In genomic region chr5:38193015-38193581, GRCh38 we compare ENCODE assay signal across 9 cellular contexts.
DNase-seq lines count a peak whose midpoint lies in the region; ATAC-seq and TF ChIP-seq lines count a peak whose summit lies in the region.
"Had no signal": no experiment of that assay in that cellular context is flagged by ENCODE, and none has a peak within 500 bp of the region (broad histone marks: within the 10 kb centered on the region; RNA-seq: fewer than 3 reads in every experiment).

No MANE protein-coding gene starts in this region.

- no peak overlapping the region for H3K27ac ChIP-seq in CD8-positive, alpha-beta memory T cell (ENCODE audit: low read depth, low read length)
- H3K27ac ChIP-seq in GM23248 (no peak overlapping the region), SU-DHL-6 (ENCODE audit: low read depth, low read length) (no peak overlapping the region), heart right ventricle (no peak overlapping the region)

- no peak overlapping the region for H3K4me3 ChIP-seq in CD8-positive, alpha-beta memory T cell (ENCODE audit: low read length)
- no peak overlapping the region; the same call in 1 of the 2 replicates for H3K4me3 ChIP-seq in GM23248
- no peak overlapping the region for H3K4me3 ChIP-seq in SU-DHL-6 (ENCODE audit: insufficient read depth, low read length, poor library complexity, severe bottlenecking)
- H3K4me3 ChIP-seq in adipocyte (ENCODE audit: low read length) = no peak overlapping the region
- no peak overlapping the region for H3K4me3 ChIP-seq in heart right ventricle

- no peaks in the 10 kb centered on the region for H3K36me3 Mint-ChIP-seq in CD8-positive, alpha-beta memory T cell

- 19 to 20% methylated on average over 13 of the region's 13 CpGs for WGBS in GM23248 (ENCODE audit: low coverage in 1 of 2, low lambda C conversion rate in 2 of 2, missing lambda C conversion rate in 2 of 2), 2 experiments
- WGBS in heart right ventricle, 2 donors = 18 to 20% methylated on average over 13 of the region's 13 CpGs

- peaks cover 18 to 20% of the 10 kb centered on the region in 2 donors for H3K27me3 Mint-ChIP-seq in CD8-positive, alpha-beta memory T cell

- H3K9me2 ChIP-seq in GM23248 (ENCODE audit: insufficient read depth) (no peaks in the 10 kb centered on the region), SU-DHL-6 (replicated peaks; ENCODE audit: insufficient read depth, low read length) (no peaks in the 10 kb centered on the region)

- H2AFZ ChIP-seq in GM23248 (no peak overlapping the region), SU-DHL-6 (ENCODE audit: low read depth, low read length, severe bottlenecking) (no peak overlapping the region)

- H3K9me3 ChIP-seq in CD8-positive, alpha-beta memory T cell (ENCODE audit: low read length) = no peaks in the 10 kb centered on the region
- no peaks in the 10 kb centered on the region for H3K9me3 ChIP-seq in GM23248 (ENCODE audit: low read depth)
- H3K9me3 ChIP-seq in SU-DHL-6 (ENCODE audit: insufficient read depth, low read length) = no peaks in the 10 kb centered on the region
- no peaks in the 10 kb centered on the region for H3K9me3 ChIP-seq in adipocyte (ENCODE audit: control insufficient read depth, low read length)
- H3K9me3 ChIP-seq in heart right ventricle = no peaks in the 10 kb centered on the region

- peaks cover 5 to 6% (median 5%) of the 10 kb centered on the region in 3 donors for H3K4me1 Mint-ChIP-seq in CD8-positive, alpha-beta memory T cell

- no peak overlapping the region for H3K4me3 Mint-ChIP-seq in CD8-positive, alpha-beta memory T cell
- H3K4me3 Mint-ChIP-seq: IgD-negative memory B cell had no signal

- no peak overlapping the region for H3K9ac ChIP-seq in GM23248
- H3K9ac ChIP-seq in SU-DHL-6 (ENCODE audit: low read length) = no peak overlapping the region
- H3K9ac ChIP-seq in adipocyte (ENCODE audit: low read length) = no peak overlapping the region

- peak overlapping the region in 1 of 8 donors; percentile 4 for H3K27ac Mint-ChIP-seq in CD8-positive, alpha-beta memory T cell

- TF ChIP-seq CTCF in SU-DHL-6 (IDR thresholded peaks at IDR 0.05; ENCODE audit: insufficient read depth, low read length, poor library complexity, severe bottlenecking) (peak; percentile 84), heart right ventricle (IDR thresholded peaks at IDR 0.05) (peak; percentile 68 to 88 (median 86))

- CTCF ChIA-PET in CD8-positive, alpha-beta memory T cell (lab: Charles Lee) = interaction anchor here (1.0 to 2.2 kb wide), 5 partner anchors 9 to 780 kb away, joined by 3 to 8 read pairs (median 4); no protein-coding TSS in a partner anchor

- POLR2A ChIA-PET in CD8-positive, alpha-beta memory T cell (lab: Charles Lee) = no interaction called here

- no peak overlapping the region for H3K4me2 ChIP-seq in GM23248 (ENCODE audit: unreplicated experiment)
- no peak overlapping the region for H3K4me2 ChIP-seq in SU-DHL-6 (ENCODE audit: low read depth, low read length, poor library complexity, severe bottlenecking)

- peaks cover 0 to 2% (median 0%) of the 10 kb centered on the region in 5 donors for H3K9me3 Mint-ChIP-seq in CD8-positive, alpha-beta memory T cell

- ATAC-seq in heart right ventricle (peak; percentile 67 to 89 (median 76)), HG02610 (IDR thresholded peaks at IDR 0.05; ENCODE audit: unreplicated experiment) (no peak)

- DNase-seq in CD8-positive, alpha-beta memory T cell = peak; percentile 4 to 58 (median 27)
- DNase-seq in GM23248 (peak; percentile 84), NCI-H1105 treated with DMSO at 0.1 percent for 48 hours (lab: John Stamatoyannopoulos, UW) (peak; percentile 59), adipocyte (ENCODE audit: low read depth) (peak; percentile 89), heart right ventricle (peak; percentile 56 to 66), renal cortical epithelial cell (ENCODE audit: low read depth) (peak; percentile 36)

- in situ Hi-C loops in GM23248 (cut with MboI) = loop anchor here (5.0 to 25.0 kb wide), 3 partner anchors 366 to 778 kb away; no protein-coding TSS in a partner anchor

- H4K20me1 ChIP-seq in GM23248 (ENCODE audit: insufficient read depth) = no peaks in the 10 kb centered on the region
- H4K20me1 ChIP-seq in SU-DHL-6 (ENCODE audit: low read depth, low read length) = no peaks in the 10 kb centered on the region

- H3K36me3 ChIP-seq in CD8-positive, alpha-beta memory T cell (ENCODE audit: insufficient read depth, low read length) = no peaks in the 10 kb centered on the region
- H3K36me3 ChIP-seq in GM23248 (ENCODE audit: low read depth) (no peaks in the 10 kb centered on the region), SU-DHL-6 (ENCODE audit: low read length) (no peaks in the 10 kb centered on the region), adipocyte (ENCODE audit: control insufficient read depth, insufficient read depth, low read length, severe bottlenecking) (no peaks in the 10 kb centered on the region), heart right ventricle (no peaks in the 10 kb centered on the region)

- H3K79me2 ChIP-seq in GM23248 (ENCODE audit: insufficient read depth) (no peaks in the 10 kb centered on the region), SU-DHL-6 (ENCODE audit: insufficient read depth, low read length) (no peaks in the 10 kb centered on the region)

- no peaks in the 10 kb centered on the region for H3K4me1 ChIP-seq in CD8-positive, alpha-beta memory T cell (ENCODE audit: insufficient read depth, low read length)
- H3K4me1 ChIP-seq in GM23248 (ENCODE audit: insufficient read depth) = no peaks in the 10 kb centered on the region
- no peaks in the 10 kb centered on the region for H3K4me1 ChIP-seq in adipocyte (ENCODE audit: control insufficient read depth, insufficient read depth, low read length)
- H3K4me1 ChIP-seq in heart right ventricle = no peaks in the 10 kb centered on the region

- intact Hi-C loops in heart right ventricle (cut with DNase I) = loop anchor here in 9 of 10 donors (1.0 to 10.0 kb wide), 7 partner anchors 354 to 781 kb away; no protein-coding TSS in a partner anchor

- H3F3A ChIP-seq in GM23248 (ENCODE audit: insufficient read depth) (no peaks in the 10 kb centered on the region), SU-DHL-6 (ENCODE audit: insufficient read depth) (no peaks in the 10 kb centered on the region)

- H3K27me3 ChIP-seq in CD8-positive, alpha-beta memory T cell (ENCODE audit: insufficient read depth, low read length, poor library complexity, severe bottlenecking) = no peaks in the 10 kb centered on the region
- peaks cover 19% of the 10 kb centered on the region; the same call in 1 of the 2 replicates for H3K27me3 ChIP-seq in GM23248 (replicated peaks; ENCODE audit: insufficient read depth)
- H3K27me3 ChIP-seq in SU-DHL-6 (ENCODE audit: low read length) = no peaks in the 10 kb centered on the region
- peaks cover 61% of the 10 kb centered on the region for H3K27me3 ChIP-seq in adipocyte (replicated peaks; ENCODE audit: control insufficient read depth, insufficient read depth, low read length)
- H3K27me3 ChIP-seq in heart right ventricle = peaks cover 0 to 29% (median 21%) of the 10 kb centered on the region in 7 donors

Comparison
In these comparisons a context has a peak if more than half of its experiments do, and no peak if none do; other contexts are left out.
1. DNase-seq: peak in every context shown above with its lines; median percentile 89 in adipocyte; 84 in GM23248; 61 in heart right ventricle; 59 in NCI-H1105 treated with DMSO at 0.1 percent for 48 hours; 36 in renal cortical epithelial cell; 27 in CD8-positive, alpha-beta memory T cell.